ENCODE assay signal across 21 cellular contexts in the genomic region with DNA sequence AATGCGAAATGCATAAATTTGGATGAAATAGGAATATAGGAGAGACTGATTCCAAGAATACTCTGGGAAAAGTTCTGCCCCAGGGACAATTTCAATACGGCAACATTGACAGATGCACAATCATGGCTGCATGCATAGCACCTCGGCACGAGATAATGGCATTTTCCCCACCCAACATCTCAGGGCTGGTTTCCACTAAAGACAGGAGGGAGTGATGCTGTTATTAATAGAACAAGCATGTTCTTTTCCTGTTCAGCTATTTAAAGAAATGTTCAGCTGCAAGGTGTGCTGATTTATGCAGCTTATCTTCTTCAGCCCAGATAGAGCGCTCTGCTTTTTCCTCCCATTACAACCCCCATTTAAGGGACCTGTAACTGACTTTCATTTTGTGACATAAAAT.
"Had no signal": no experiment of that assay in that cellular context is flagged by ENCODE, and none has a peak within 500 bp of the region (broad histone marks: within the 10 kb centered on the region; RNA-seq: fewer than 3 reads in every experiment).

No MANE protein-coding gene starts in this region.

- ATAC-seq: gastroesophageal sphincter; left colon; naive thymus-derived CD4-positive, alpha-beta T cell; psoas muscle; sciatic nerve; stimulated activated memory B cell treated with anti-CD40 and anti-IgM and Interleukin-4, amounts not matched to agents 10 μg/mL and 1 μg/mL and 100 μg/mL, for 72 hours; stimulated activated naive CD8-positive, alpha-beta T cell treated with anti-CD3 and anti-CD28 coated beads, Interleukin-15, amount 100 ng/mL, for 72 hours; upper lobe of right lung had no signal

- H3K27ac ChIP-seq: esophagus squamous epithelium, gastroesophageal sphincter, psoas muscle, spleen, testis, tibial nerve, upper lobe of right lung, vagina had no signal

- H3K4me3 ChIP-seq: esophagus squamous epithelium, gastroesophageal sphincter, psoas muscle, spleen, testis, tibial nerve, upper lobe of right lung, vagina had no signal

- H3K27me3 ChIP-seq: esophagus squamous epithelium, gastroesophageal sphincter, spleen, testis, tibial nerve, upper lobe of right lung, vagina had no signal

- H3K9me3 ChIP-seq: esophagus squamous epithelium, gastroesophageal sphincter, psoas muscle, spleen, testis, tibial nerve, upper lobe of right lung, vagina had no signal

- H3K36me3 ChIP-seq: esophagus squamous epithelium, gastroesophageal sphincter, spleen, tibial nerve, upper lobe of right lung, vagina had no signal

- DNase-seq: dermis blood vessel endothelial cell; esophagus squamous epithelium; foreskin fibroblast; hippocampal formation; left colon; mammary epithelial cell; naive thymus-derived CD4-positive, alpha-beta T cell; nephron progenitor cell; psoas muscle; spleen; stimulated activated CD4-positive, alpha-beta T cell treated with anti-CD3 and anti-CD28 coated beads, Interleukin-15, amount 100 ng/mL, for 24 hours; stimulated activated CD4-positive, alpha-beta T cell treated with anti-CD3 and anti-CD28 coated beads, Interleukin-1b, Interleukin-23, amount 100 ng/mL, for 48 hours; stimulated activated CD4-positive, alpha-beta T cell treated with anti-CD3 and anti-CD28 coated beads, Interleukin-4, amount 100 ng/mL, for 24 hours; stimulated activated naive CD8-positive, alpha-beta T cell treated with anti-CD3 and anti-CD28 coated beads, Interleukin-15, amount 100 ng/mL, for 72 hours; testis; upper lobe of right lung had no signal

- H3K4me1 ChIP-seq: esophagus squamous epithelium, gastroesophageal sphincter, psoas muscle, spleen, testis, tibial nerve, upper lobe of right lung, vagina had no signal
